Comparison of ENCODE assay signal across 8 cellular contexts in the genomic region with DNA sequence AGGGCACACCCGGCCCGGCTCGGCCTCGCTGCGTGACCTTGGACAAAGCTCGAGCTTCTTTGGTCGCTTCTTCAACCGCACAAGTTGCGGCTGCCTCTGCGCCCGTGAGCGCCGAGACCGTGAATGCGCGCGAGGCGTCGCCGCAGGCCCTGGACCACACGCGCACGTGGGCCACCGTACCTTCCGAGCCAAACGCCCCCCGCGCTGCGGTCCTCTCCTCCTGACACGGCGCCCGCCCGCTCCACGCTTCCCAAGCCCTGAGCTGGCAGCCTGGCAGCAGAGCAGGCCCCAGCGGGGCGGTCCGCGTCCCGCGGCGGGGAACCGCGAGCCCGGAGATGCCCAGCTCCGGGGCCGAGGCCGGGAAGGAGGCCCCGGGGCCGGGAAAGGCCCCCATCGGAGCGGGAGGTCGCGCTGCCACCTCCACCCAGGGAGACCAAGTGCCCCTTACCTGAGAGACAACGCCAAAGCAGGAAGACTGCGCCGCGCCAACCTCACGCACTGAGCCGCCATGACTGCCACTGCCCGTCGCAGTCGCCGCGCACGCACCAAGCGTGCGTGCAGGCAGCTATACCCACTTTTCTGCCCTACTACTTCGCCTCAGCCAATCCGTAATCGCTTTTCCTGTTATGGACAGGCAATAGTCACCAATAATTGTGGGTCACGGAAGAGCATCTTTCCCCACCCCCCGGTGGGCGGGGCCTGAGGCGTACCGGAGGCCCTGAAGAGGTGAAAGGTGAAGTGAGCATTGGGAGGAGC. TPM values are rescaled to one million over a fixed set of nuclear protein-coding genes. Genes with fewer than 3 reads are reported as not detected.
DNase-seq lines count a peak whose midpoint lies in the region; ATAC-seq and TF ChIP-seq lines count a peak whose summit lies in the region.

GRPEL1 (minus strand) TSS at position 542 of the 756 bp plus-strand sequence; CDS start at position 510, 32 bp downstream.

- peak within 1 kb of the TSS; percentile 72 for H3K4me3 ChIP-seq in GM23338
- peak within 1 kb of the TSS; percentile 86 for H3K4me3 ChIP-seq in fibroblast of the aortic adventitia (ENCODE audit: low read depth, low read length)
- peak within 1 kb of the TSS; percentile 87 to 93 for H3K4me3 ChIP-seq in stomach smooth muscle (ENCODE audit: low read length in 2 of 2)

- peaks cover 20% of the 10 kb centered on the region; the same call in 1 of the 2 replicates for H3K4me1 ChIP-seq in GM23338 (ENCODE audit: insufficient read depth)
- H3K4me1 ChIP-seq in stomach smooth muscle (ENCODE audit: control insufficient read depth, insufficient read depth, low read length), result peaks cover 28% of the 10 kb centered on the region

- DNase-seq in ELR (ENCODE audit: low read depth) (peak; percentile 99), GM23338 (ENCODE audit: low spot score) (peak; percentile 100), Kasumi-1 (lab: John Stamatoyannopoulos, UW) (peak; percentile 99), RKO (ENCODE audit: low spot score) (peak; percentile 99), activated gamma-delta T cell (lab: John Stamatoyannopoulos, UW) (peak; percentile 52), fibroblast of the aortic adventitia (ENCODE audit: low read depth) (peak; percentile 99)
- peak; percentile 100 for DNase-seq in natural killer cell treated with Interleukin-12 subunit alpha and Interleukin-12 subunit beta and Interleukin-15 and Interleukin-18, amount 100 ng/mL, for 72 hours (ENCODE audit: low spot score)

- H3K9me3 ChIP-seq in stomach smooth muscle (ENCODE audit: control insufficient read depth in 2 of 2, low read length in 2 of 2), result no peaks in the 10 kb centered on the region

- no peaks in the 10 kb centered on the region for H3F3A ChIP-seq in GM23338 (replicated peaks; ENCODE audit: low read depth)

- H3K27me3 Mint-ChIP-seq in GM23338 (ENCODE audit: insufficient read depth, low read depth, poor library complexity), result peaks cover 15% of the 10 kb centered on the region
- H3K27me3 Mint-ChIP-seq in natural killer cell treated with Interleukin-12 subunit alpha and Interleukin-12 subunit beta and Interleukin-15 and Interleukin-18, amount 100 ng/mL, for 72 hours, result peaks cover 2 to 6% of the 10 kb centered on the region in 2 donors

- peak within 1 kb of the TSS; percentile 92 for H3K4me3 Mint-ChIP-seq in GM23338
- peak within 1 kb of the TSS; percentile 94 for H3K4me3 Mint-ChIP-seq in natural killer cell treated with Interleukin-12 subunit alpha and Interleukin-12 subunit beta and Interleukin-15 and Interleukin-18, amount 100 ng/mL, for 72 hours

- peak within 1 kb of the TSS; percentile 80 to 89 for H3K9ac ChIP-seq in stomach smooth muscle (ENCODE audit: low read length in 2 of 2)

- peaks cover 28% of the 10 kb centered on the region for H3K36me3 Mint-ChIP-seq in GM23338 (ENCODE audit: low read depth)
- peaks cover 7% of the 10 kb centered on the region for H3K36me3 Mint-ChIP-seq in natural killer cell treated with Interleukin-12 subunit alpha and Interleukin-12 subunit beta and Interleukin-15 and Interleukin-18, amount 100 ng/mL, for 72 hours

- H3K27me3 ChIP-seq in GM23338 (ENCODE audit: insufficient read depth) (peaks cover 21% of the 10 kb centered on the region), stomach smooth muscle (ENCODE audit: control insufficient read depth in 1 of 2, insufficient read depth in 2 of 2, low read length in 2 of 2) (no peaks in the 10 kb centered on the region)

- peaks cover 20% of the 10 kb centered on the region for H3K4me1 Mint-ChIP-seq in GM23338
- peaks cover 32 to 57% of the 10 kb centered on the region in 2 donors for H3K4me1 Mint-ChIP-seq in natural killer cell treated with Interleukin-12 subunit alpha and Interleukin-12 subunit beta and Interleukin-15 and Interleukin-18, amount 100 ng/mL, for 72 hours (ENCODE audit: low read depth in 2 of 2)

- H3K79me2 ChIP-seq in GM23338 (replicated peaks; ENCODE audit: insufficient read depth), result peaks cover 45% of the 10 kb centered on the region

- no peaks in the 10 kb centered on the region; the same call in 2 of the 3 replicates for H3K9me3 Mint-ChIP-seq in GM23338
- H3K9me3 Mint-ChIP-seq in natural killer cell treated with Interleukin-12 subunit alpha and Interleukin-12 subunit beta and Interleukin-15 and Interleukin-18, amount 100 ng/mL, for 72 hours, result no peaks in the 10 kb centered on the region

- peak within 1 kb of the TSS; percentile 90 for H2AFZ ChIP-seq in GM23338

- peak within 1 kb of the TSS; percentile 92 for H3K4me2 ChIP-seq in GM23338

- no peaks in the 10 kb centered on the region for H3K9me2 ChIP-seq in GM23338 (ENCODE audit: insufficient read depth)

- peak within 1 kb of the TSS; percentile 39; the same call in 1 of the 2 replicates for H3K27ac Mint-ChIP-seq in GM23338
- H3K27ac Mint-ChIP-seq in natural killer cell treated with Interleukin-12 subunit alpha and Interleukin-12 subunit beta and Interleukin-15 and Interleukin-18, amount 100 ng/mL, for 72 hours, result peak within 1 kb of the TSS; percentile 90 to 94

- no peak for TF ChIP-seq CTCF in GM23338 (conservative IDR thresholded peaks at IDR 0.05; ENCODE audit: low read depth in 2 of 2)
- no peak for TF ChIP-seq CTCF in fibroblast of the aortic adventitia (IDR thresholded peaks at IDR 0.05; ENCODE audit: insufficient read depth, low read length)

- H3K36me3 ChIP-seq in GM23338 (ENCODE audit: insufficient read depth) (peaks cover 8% of the 10 kb centered on the region; the same call in 1 of the 2 replicates), stomach smooth muscle (ENCODE audit: control insufficient read depth in 2 of 2, insufficient read depth in 2 of 2, low read length in 2 of 2) (peaks cover 10 to 11% of the 10 kb centered on the region in 2 donors)

- H3K27ac ChIP-seq in GM23338 (ENCODE audit: low read depth), result no peak within 1 kb of the TSS
- H3K27ac ChIP-seq in stomach smooth muscle (ENCODE audit: low read length), result peak within 1 kb of the TSS; percentile 87

- H4K20me1 ChIP-seq in GM23338 (replicated peaks; ENCODE audit: insufficient read depth), result peaks cover 35% of the 10 kb centered on the region

- ATAC-seq in GM23338, result peak; percentile 87
- peak; percentile 95 to 98 for ATAC-seq in natural killer cell treated with Interleukin-12 subunit alpha and Interleukin-12 subunit beta and Interleukin-15 and Interleukin-18, amount 100 ng/mL, for 72 hours

TF ChIP-seq in GM23338, 12 proteins besides CTCF, POLR2A, EP300 and RAD21:
- peak; percentile 96 for TF ChIP-seq POLR2AphosphoS5 (IDR thresholded peaks at IDR 0.05; ENCODE audit: low read depth)
- TF ChIP-seq CREB1 (CRISPR knock-in tag; IDR thresholded peaks at IDR 0.05; ENCODE audit: low read depth), result peak; percentile 63
- no peak for TF ChIP-seq EZH2 (IDR thresholded peaks at IDR 0.05; ENCODE audit: low read depth, unreplicated experiment)

RNA-seq across cellular contexts. Expression of gene GRPEL1, which starts in this region (rescaled TPM):
- total RNA-seq in GM23338 (2014; rRNA removed; shearing (Covaris generic)), result 27.4 and 27.6 TPM in 2 replicates
- polyA plus RNA-seq in GM23338 (2016; fragmentation: Nextera tagmentation; extraction: Ambion mirVana), result 108 and 112 TPM in 2 replicates
- total RNA-seq in fibroblast of the aortic adventitia (ENCODE audit: low replicate concordance), result 8.6 and 16.1 TPM in 2 replicates
- 10 to 100 TPM; 71.0 to 73.6 TPM for total RNA-seq in natural killer cell treated with Interleukin-12 subunit alpha and Interleukin-12 subunit beta and Interleukin-15 and Interleukin-18, amount 100 ng/mL, for 72 hours
